In the genomic region with DNA sequence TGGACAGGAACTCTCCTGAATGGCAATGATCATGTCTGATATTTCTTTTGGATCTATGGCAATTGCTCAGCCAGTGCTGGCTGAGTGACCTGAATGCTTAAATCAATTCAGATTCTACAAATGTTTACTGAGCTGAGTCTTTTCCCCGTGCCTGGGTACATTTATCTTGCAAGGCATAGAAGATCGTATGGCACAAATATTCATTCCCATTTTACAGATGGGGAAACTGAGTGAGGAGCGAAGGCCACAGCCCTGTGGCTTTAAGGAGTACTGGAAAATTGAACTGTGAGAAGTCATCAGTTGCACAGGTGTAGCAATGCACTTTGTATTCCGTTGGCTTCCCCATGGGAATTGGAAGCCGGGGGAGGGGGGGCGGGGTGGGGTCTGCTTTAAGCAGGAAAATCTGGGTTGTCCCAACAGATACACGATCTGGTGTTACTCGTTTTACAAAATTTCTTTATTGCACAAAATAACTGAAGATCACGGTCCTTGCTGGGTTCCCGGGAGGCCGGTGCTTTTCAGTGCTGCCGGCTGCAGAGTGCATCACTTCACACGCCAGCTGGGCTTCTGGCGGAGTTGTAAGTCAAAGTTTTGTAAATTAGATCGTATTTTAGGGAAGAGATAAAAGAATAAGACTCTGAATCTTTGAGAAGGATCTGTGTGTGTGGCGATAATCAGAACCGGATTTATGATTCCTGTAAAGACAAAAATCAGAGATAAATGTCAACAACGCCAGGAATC, we compare ENCODE assay signal across 13 cellular contexts.
"Had no signal": no experiment of that assay in that cellular context is flagged by ENCODE, and none has a peak within 500 bp of the region (broad histone marks: within the 10 kb centered on the region; RNA-seq: fewer than 3 reads in every experiment).

No MANE protein-coding gene starts in this region.

- H3K27ac ChIP-seq: gastrocnemius medialis, hepatocyte, psoas muscle, upper lobe of right lung had no signal

- H3K79me2 ChIP-seq: hepatocyte had no signal

- DNase-seq: activated CD4-positive, alpha-beta memory T cell treated with anti-CD3 and anti-CD28 coated beads, Interleukin-2, amount 10 ng/mL, durations not matched to agents 7 days and 5 days; activated CD4-positive, alpha-beta T cell treated with anti-CD3 and anti-CD28 coated beads for 36 hours; activated naive CD8-positive, alpha-beta T cell treated with anti-CD3 and anti-CD28 coated beads, Interleukin-2, amount 50 U/mL, for 24 hours; gastrocnemius medialis; mammary epithelial cell; mucosa of descending colon; natural killer cell; stimulated activated CD4-positive, alpha-beta T cell treated with anti-CD3 and anti-CD28 coated beads, Interleukin-4, amount 100 ng/mL, for 1 hour; T-helper 1 cell; upper lobe of right lung had no signal

- H3K9me3 ChIP-seq: gastrocnemius medialis, mucosa of descending colon, psoas muscle, upper lobe of right lung had no signal

- H2AFZ ChIP-seq: hepatocyte had no signal

- ATAC-seq: activated CD4-positive, alpha-beta T cell treated with anti-CD3 and anti-CD28 coated beads for 36 hours; activated naive CD8-positive, alpha-beta T cell treated with anti-CD3 and anti-CD28 coated beads, Interleukin-2, amount 50 U/mL, for 24 hours; gastrocnemius medialis; mucosa of descending colon; natural killer cell; upper lobe of right lung had no signal

- H3K36me3 ChIP-seq: gastrocnemius medialis, upper lobe of right lung had no signal

- H3K4me3 Mint-ChIP-seq: activated CD4-positive, alpha-beta memory T cell treated with anti-CD3 and anti-CD28 coated beads, Interleukin-2, amount 10 ng/mL, durations not matched to agents 7 days and 5 days; activated CD4-positive, alpha-beta T cell treated with anti-CD3 and anti-CD28 coated beads for 36 hours; activated naive CD8-positive, alpha-beta T cell treated with anti-CD3 and anti-CD28 coated beads, Interleukin-2, amount 50 U/mL, for 24 hours; natural killer cell; stimulated activated naive CD8-positive, alpha-beta T cell treated with anti-CD3 and anti-CD28 coated beads, Interleukin-15, Interleukin-2, amounts not matched to agents 100 ng/mL and 50 ng/mL, for 24 hours had no signal

- H3K4me2 ChIP-seq: hepatocyte had no signal

- H3K27ac Mint-ChIP-seq: activated CD4-positive, alpha-beta memory T cell treated with anti-CD3 and anti-CD28 coated beads, Interleukin-2, amount 10 ng/mL, durations not matched to agents 7 days and 5 days; activated CD4-positive, alpha-beta T cell treated with anti-CD3 and anti-CD28 coated beads for 36 hours; activated naive CD8-positive, alpha-beta T cell treated with anti-CD3 and anti-CD28 coated beads, Interleukin-2, amount 50 U/mL, for 24 hours; natural killer cell; stimulated activated naive CD8-positive, alpha-beta T cell treated with anti-CD3 and anti-CD28 coated beads, Interleukin-15, Interleukin-2, amounts not matched to agents 100 ng/mL and 50 ng/mL, for 24 hours had no signal

- H3K36me3 Mint-ChIP-seq: natural killer cell had no signal

- H3K4me3 ChIP-seq: gastrocnemius medialis, hepatocyte, mucosa of descending colon, psoas muscle, upper lobe of right lung had no signal

- H3K4me1 ChIP-seq: gastrocnemius medialis, psoas muscle, upper lobe of right lung had no signal

- H3K4me1 Mint-ChIP-seq: natural killer cell had no signal

- H3K27me3 Mint-ChIP-seq: activated CD4-positive, alpha-beta memory T cell treated with anti-CD3 and anti-CD28 coated beads, Interleukin-2, amount 10 ng/mL, durations not matched to agents 7 days and 5 days; activated CD4-positive, alpha-beta T cell treated with anti-CD3 and anti-CD28 coated beads for 36 hours; activated naive CD8-positive, alpha-beta T cell treated with anti-CD3 and anti-CD28 coated beads, Interleukin-2, amount 50 U/mL, for 24 hours; stimulated activated naive CD8-positive, alpha-beta T cell treated with anti-CD3 and anti-CD28 coated beads, Interleukin-15, Interleukin-2, amounts not matched to agents 100 ng/mL and 50 ng/mL, for 24 hours had no signal

- H3K9me3 Mint-ChIP-seq: natural killer cell had no signal

- H3K27me3 ChIP-seq: hepatocyte, upper lobe of right lung had no signal
